In genomic region chr9:127561491-127562270, GRCh38 we compare ENCODE assay signal across 8 cellular contexts. TPM values are rescaled to one million over a fixed set of nuclear protein-coding genes. Genes with fewer than 3 reads are reported as not detected.
DNase-seq lines count a peak whose midpoint lies in the region; ATAC-seq, FAIRE-seq and TF ChIP-seq lines count a peak whose summit lies in the region.

No MANE protein-coding gene starts in this region.

- H3K27me3 ChIP-seq in liver (ENCODE audit: control insufficient read depth in 4 of 4, insufficient read depth in 4 of 4, low read length in 3 of 4) (no peaks in the 10 kb centered on the region), upper lobe of right lung (no peaks in the 10 kb centered on the region)

- DNase-seq in Daoy (ENCODE audit: low read depth) (peak; percentile 100), OCI-M1 (lab: John Stamatoyannopoulos, UW) (peak; percentile 58), cardiac fibroblast (ENCODE audit: low read depth in 2 of 2) (peak; percentile 98 to 99), upper lobe of right lung (peak; percentile 93), NCI-H446 treated with DMSO at 0.1 percent for 48 hours (lab: John Stamatoyannopoulos, UW) (no peak), GM19239 (ENCODE audit: insufficient read length, low spot score) (no peak)

- H3K4me1 ChIP-seq in liver (ENCODE audit: control insufficient read depth in 4 of 4, insufficient read depth in 4 of 4, low read length in 3 of 4) = peaks cover 0 to 10% (median 7%) of the 10 kb centered on the region in 4 donors
- H3K4me1 ChIP-seq in upper lobe of right lung = peaks cover 88% of the 10 kb centered on the region

- intact Hi-C loops in upper lobe of right lung (cut with DNase I) = no loop called here

- H3K4me3 ChIP-seq in cardiac fibroblast (replicated peaks in 1 of 2; ENCODE audit: low read depth in 2 of 2, low read length in 2 of 2) (peak overlapping the region in 1 of 2 donors; percentile 27), liver (ENCODE audit: low read depth in 1 of 3, low read length in 3 of 3) (no peak overlapping the region), upper lobe of right lung (peak overlapping the region; percentile 8)

- FAIRE-seq in GM19239 (lab: Jason Lieb, UNC) = no peak

- H3K36me3 ChIP-seq in liver (ENCODE audit: control insufficient read depth in 4 of 4, insufficient read depth in 3 of 4, low read depth in 1 of 4, low read length in 3 of 4) = no peaks in the 10 kb centered on the region
- peaks cover 18% of the 10 kb centered on the region for H3K36me3 ChIP-seq in upper lobe of right lung

- WGBS in liver = 64% methylated on average over 16 of the region's 16 CpGs

- ATAC-seq in upper lobe of right lung (peak; percentile 82), HG02798 (IDR thresholded peaks at IDR 0.05; ENCODE audit: poor library complexity, unreplicated experiment) (no peak)

- TF ChIP-seq RAD21 in liver (IDR thresholded peaks at IDR 0.05) = no peak

- no peak for TF ChIP-seq CTCF in cardiac fibroblast (IDR thresholded peaks at IDR 0.05; ENCODE audit: low read depth, low read length)
- TF ChIP-seq CTCF in liver (IDR thresholded peaks at IDR 0.05; ENCODE audit: low read depth, low read length, missing input control) = no peak
- no peak for TF ChIP-seq CTCF in upper lobe of right lung (IDR thresholded peaks at IDR 0.05)

- no peak overlapping the region for H3K9ac ChIP-seq in liver (ENCODE audit: low read depth in 1 of 2, low read length in 2 of 2)

- H3K9me3 ChIP-seq in liver (ENCODE audit: control insufficient read depth in 4 of 4, low read length in 3 of 4) (no peaks in the 10 kb centered on the region), upper lobe of right lung (no peaks in the 10 kb centered on the region)

- H3K27ac ChIP-seq in liver (ENCODE audit: low read depth in 1 of 2, low read length in 2 of 2) = peak overlapping the region; percentile 74 to 88
- H3K27ac ChIP-seq in upper lobe of right lung = peak overlapping the region; percentile 86

TF ChIP-seq in liver, 16 proteins besides CTCF, POLR2A, EP300 and RAD21:
- peak in 1 of 2 donors; percentile 35 for TF ChIP-seq JUND (IDR thresholded peaks at IDR 0.05)
- TF ChIP-seq ZBTB33 (IDR thresholded peaks at IDR 0.05) = no peak
- TF ChIP-seq FOXA1 (IDR thresholded peaks at IDR 0.05) = no peak
- TF ChIP-seq, protein P1, sequence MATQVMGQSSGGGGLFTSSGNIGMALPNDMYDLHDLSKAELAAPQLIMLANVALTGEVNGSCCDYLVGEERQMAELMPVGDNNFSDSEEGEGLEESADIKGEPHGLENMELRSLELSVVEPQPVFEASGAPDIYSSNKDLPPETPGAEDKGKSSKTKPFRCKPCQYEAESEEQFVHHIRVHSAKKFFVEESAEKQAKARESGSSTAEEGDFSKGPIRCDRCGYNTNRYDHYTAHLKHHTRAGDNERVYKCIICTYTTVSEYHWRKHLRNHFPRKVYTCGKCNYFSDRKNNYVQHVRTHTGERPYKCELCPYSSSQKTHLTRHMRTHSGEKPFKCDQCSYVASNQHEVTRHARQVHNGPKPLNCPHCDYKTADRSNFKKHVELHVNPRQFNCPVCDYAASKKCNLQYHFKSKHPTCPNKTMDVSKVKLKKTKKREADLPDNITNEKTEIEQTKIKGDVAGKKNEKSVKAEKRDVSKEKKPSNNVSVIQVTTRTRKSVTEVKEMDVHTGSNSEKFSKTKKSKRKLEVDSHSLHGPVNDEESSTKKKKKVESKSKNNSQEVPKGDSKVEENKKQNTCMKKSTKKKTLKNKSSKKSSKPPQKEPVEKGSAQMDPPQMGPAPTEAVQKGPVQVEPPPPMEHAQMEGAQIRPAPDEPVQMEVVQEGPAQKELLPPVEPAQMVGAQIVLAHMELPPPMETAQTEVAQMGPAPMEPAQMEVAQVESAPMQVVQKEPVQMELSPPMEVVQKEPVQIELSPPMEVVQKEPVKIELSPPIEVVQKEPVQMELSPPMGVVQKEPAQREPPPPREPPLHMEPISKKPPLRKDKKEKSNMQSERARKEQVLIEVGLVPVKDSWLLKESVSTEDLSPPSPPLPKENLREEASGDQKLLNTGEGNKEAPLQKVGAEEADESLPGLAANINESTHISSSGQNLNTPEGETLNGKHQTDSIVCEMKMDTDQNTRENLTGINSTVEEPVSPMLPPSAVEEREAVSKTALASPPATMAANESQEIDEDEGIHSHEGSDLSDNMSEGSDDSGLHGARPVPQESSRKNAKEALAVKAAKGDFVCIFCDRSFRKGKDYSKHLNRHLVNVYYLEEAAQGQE (IDR thresholded peaks at IDR 0.05) = no peak
- TF ChIP-seq HNF4G (IDR thresholded peaks at IDR 0.05) = no peak
- no peak for TF ChIP-seq TAF1 (conservative IDR thresholded peaks at IDR 0.05)

RNA-seq across cellular contexts. Expression of gene STXBP1, which starts 50.4 kb away (rescaled TPM):
- total RNA-seq in Daoy (2014; rRNA removed; shearing (Covaris generic)) = 26.3 and 41.9 TPM in 2 replicates
- total RNA-seq in liver (1 to 10 TPM; 1.7 to 4.6 TPM), upper lobe of right lung (92.1 TPM)
- polyA plus RNA-seq in liver = 1 to 10 TPM; 2.2 to 2.3 TPM

Comparison
In these comparisons a context has a peak if more than half of its experiments do, and no peak if none do; other contexts are left out.
1. DNase-seq: peak in Daoy (single experiment), OCI-M1 (single experiment), cardiac fibroblast (2 of 2) and upper lobe of right lung (single experiment); none in NCI-H446 treated with DMSO at 0.1 percent for 48 hours (single experiment) and GM19239 (single experiment).